21 cellular contexts compared by ENCODE assay signal in genomic region chr1:5950201-5950895, GRCh38. TPM values are rescaled to one million over a fixed set of nuclear protein-coding genes. Genes with fewer than 3 reads are reported as not detected.
DNase-seq lines count a peak whose midpoint lies in the region; ATAC-seq and TF ChIP-seq lines count a peak whose summit lies in the region.
"Had no signal": no experiment of that assay in that cellular context is flagged by ENCODE, and none has a peak within 500 bp of the region (broad histone marks: within the 10 kb centered on the region; RNA-seq: fewer than 3 reads in every experiment).

No MANE protein-coding gene starts in this region.

- H3K27ac ChIP-seq in C4-2B (peak overlapping the region; percentile 64; the same call in 1 of the 2 replicates), VCaP (peak overlapping the region; percentile 90), tibial artery (no peak overlapping the region)
- H3K27ac ChIP-seq: KMS-11 had no signal

- intact Hi-C loops in tibial artery (cut with DNase I; ENCODE audit: low total_unique reads), result no loop called here

- TF ChIP-seq CTCF in C4-2B (conservative IDR thresholded peaks at IDR 0.05), result no peak
- TF ChIP-seq CTCF in VCaP (conservative IDR thresholded peaks at IDR 0.05), result no peak
- no peak for TF ChIP-seq CTCF in tibial artery (IDR thresholded peaks at IDR 0.05)

- H3K36me3 Mint-ChIP-seq in T-helper 17 cell (ENCODE audit: low read depth), result peaks cover 5% of the 10 kb centered on the region

- H3K9me3 ChIP-seq in tibial artery, result no peaks in the 10 kb centered on the region
- no peaks in the 10 kb centered on the region for H3K9me3 ChIP-seq in T-helper 17 cell (ENCODE audit: control insufficient read depth, low read length, poor library complexity, severe bottlenecking)

- peak; percentile 51 for ATAC-seq in left lobe of liver
- no peak for ATAC-seq in GM18909 (IDR thresholded peaks at IDR 0.05; ENCODE audit: poor library complexity, unreplicated experiment)
- ATAC-seq in GM18870 (IDR thresholded peaks at IDR 0.05; ENCODE audit: unreplicated experiment), result no peak
- no peak for ATAC-seq in T-helper 17 cell

- peaks cover 17% of the 10 kb centered on the region for H3K4me1 Mint-ChIP-seq in T-helper 17 cell
- H3K4me1 Mint-ChIP-seq: GM23338 had no signal

- no peak overlapping the region for H3K4me3 ChIP-seq in tibial artery
- H3K4me3 ChIP-seq: GM23338 had no signal

- no peaks in the 10 kb centered on the region for H3K27me3 ChIP-seq in tibial artery

- no peaks in the 10 kb centered on the region for H3K27me3 Mint-ChIP-seq in T-helper 17 cell
- H3K27me3 Mint-ChIP-seq: CD8-positive, alpha-beta memory T cell had no signal

- H3K4me3 Mint-ChIP-seq in T-helper 17 cell, result no peak overlapping the region
- H3K4me3 Mint-ChIP-seq: CD8-positive, alpha-beta memory T cell; GM23338 had no signal

- no peak overlapping the region for H3K27ac Mint-ChIP-seq in T-helper 17 cell
- H3K27ac Mint-ChIP-seq: GM23338 had no signal

- DNase-seq in left lobe of liver (ENCODE audit: low spot score) (no peak), tibial artery (peak; percentile 9 to 11), T-helper 17 cell (no peak)
- DNase-seq: ACHN; C1 segment of cervical spinal cord; Calu3; CD8-positive, alpha-beta memory T cell; DMS153; IMR-90; NCI-H1105; NCI-H146; NCI-H2029; NCI-H2227 treated with DMSO at 0.1 percent for 48 hours; NCI-H510A treated with DMSO at 0.1 percent for 48 hours; NCI-H748 treated with DMSO at 0.1 percent for 48 hours had no signal

- peaks cover 31 to 81% (median 54%) of the 10 kb centered on the region in 3 donors for H3K36me3 ChIP-seq in tibial artery

- H3K4me1 ChIP-seq in tibial artery, result no peaks in the 10 kb centered on the region

RNA-seq across cellular contexts. Expression of gene NPHP4, which starts 41.9 kb away (rescaled TPM):
- total RNA-seq in left lobe of liver (4.5 TPM), T-helper 17 cell (10 to 100 TPM in 1 of 2 donors, 1 to 10 TPM in 1; 9.9 to 14.1 TPM)

Comparison
In these comparisons a context has a peak if more than half of its experiments do, and no peak if none do; other contexts are left out.
1. H3K27ac ChIP-seq: peak in C4-2B (single experiment) and VCaP (single experiment); none in tibial artery (0 of 2).
2. DNase-seq: peak in tibial artery (2 of 2); none in left lobe of liver (single experiment) and T-helper 17 cell (0 of 3).